In the genomic region with DNA sequence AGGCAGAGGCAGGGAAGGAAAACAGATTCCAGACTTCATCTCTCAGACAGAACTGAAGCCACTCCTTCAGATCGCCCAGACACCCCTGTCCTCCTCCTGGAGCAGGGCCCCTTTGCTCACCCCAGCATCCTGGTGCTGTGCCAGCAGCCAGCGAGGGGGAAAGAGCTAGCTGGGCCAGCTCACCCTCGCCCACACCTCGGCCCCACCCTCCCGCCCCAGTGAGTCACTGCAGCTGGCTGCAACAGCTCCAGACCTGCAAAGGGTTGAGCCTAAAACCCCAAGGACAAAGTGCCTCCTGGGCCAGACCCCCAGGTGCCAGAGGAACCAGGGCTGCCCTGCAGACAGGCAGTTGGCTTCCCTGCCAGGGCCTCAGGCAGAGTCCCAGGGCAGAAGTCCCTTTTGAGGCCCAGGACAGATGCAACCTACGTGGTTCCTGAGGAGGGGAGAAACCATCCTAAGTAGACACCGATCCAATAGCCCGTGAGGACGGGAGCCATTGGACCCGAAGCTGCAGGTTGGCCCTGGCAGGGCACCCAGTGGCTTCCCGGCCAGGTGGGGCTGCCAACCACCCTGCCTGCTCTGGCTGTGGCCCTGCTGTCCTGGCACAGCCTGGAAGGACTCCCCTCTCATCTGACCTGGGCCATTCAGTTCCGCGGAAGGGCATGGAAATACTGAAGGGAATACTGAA, we compare ENCODE assay signal across 1 cellular context.
TF ChIP-seq lines count a peak whose summit lies in the region.

No MANE protein-coding gene starts in this region.

TF ChIP-seq in endothelial cell of umbilical vein, 7 proteins besides CTCF, POLR2A, EP300 and RAD21 (continued from another document):
- TF ChIP-seq GATA2 (IDR thresholded peaks at IDR 0.05; ENCODE audit: insufficient read depth, insufficient read length, low read depth, low read length), result no peak
- no peak for TF ChIP-seq EZH2 (IDR thresholded peaks at IDR 0.05; ENCODE audit: borderline replicate concordance, low read depth, low read length, severe bottlenecking)
TF ChIP-seq in endothelial cell of umbilical vein: peak in this region for 1.
